8 cellular contexts compared by ENCODE assay signal in genomic region chr20:32019156-32019510, GRCh38. TPM values are rescaled to one million over a fixed set of nuclear protein-coding genes. Genes with fewer than 3 reads are reported as not detected.
A peak's percentile ranks its signal among the peaks of the same experiment; 100 is the strongest.
DNase-seq lines count a peak whose midpoint lies in the region; ATAC-seq and TF ChIP-seq lines count a peak whose summit lies in the region.

No MANE protein-coding gene starts in this region.

- 2% methylated on average over 8 of the region's 42 CpGs for WGBS in prostate gland

- no peak for TF ChIP-seq CTCF in prostate gland (IDR thresholded peaks at IDR 0.05)

- peak overlapping the region; percentile 38 to 44 for H3K4me3 ChIP-seq in prostate gland

- H3K4me1 ChIP-seq in prostate gland (replicated peaks): no peaks in the 10 kb centered on the region

- H3K4me3 Mint-ChIP-seq in T-helper 2 cell treated with Interferon-gamma antibody and Interleukin-4, amounts not matched to agents 5 μg/mL and 100 μg/mL, for 36 hours: peak overlapping the region; percentile 82
- H3K4me3 Mint-ChIP-seq in dendritic cell treated with granulocyte-macrophage colony-stimulating factor and Interleukin-4, amounts not matched to agents 40 ng/mL and 50 ng/mL, for 4 days: peak overlapping the region; percentile 78

- H3K36me3 ChIP-seq in prostate gland: no peaks in the 10 kb centered on the region

- H3K9me3 ChIP-seq in prostate gland: no peaks in the 10 kb centered on the region

- H3K27ac Mint-ChIP-seq in T-helper 2 cell treated with Interferon-gamma antibody and Interleukin-4, amounts not matched to agents 5 μg/mL and 100 μg/mL, for 36 hours: no peak overlapping the region
- no peak overlapping the region for H3K27ac Mint-ChIP-seq in dendritic cell treated with granulocyte-macrophage colony-stimulating factor and Interleukin-4, amounts not matched to agents 40 ng/mL and 50 ng/mL, for 4 days

- peaks cover 12% of the 10 kb centered on the region for H3K4me1 Mint-ChIP-seq in T-helper 2 cell treated with Interferon-gamma antibody and Interleukin-4, amounts not matched to agents 5 μg/mL and 100 μg/mL, for 36 hours (ENCODE audit: low read depth)
- peaks cover 19% of the 10 kb centered on the region for H3K4me1 Mint-ChIP-seq in dendritic cell treated with granulocyte-macrophage colony-stimulating factor and Interleukin-4, amounts not matched to agents 40 ng/mL and 50 ng/mL, for 4 days (ENCODE audit: low read depth)

- DNase-seq in T-helper 2 cell treated with Interferon-gamma antibody and Interleukin-4, amounts not matched to agents 5 μg/mL and 100 μg/mL, for 36 hours (ENCODE audit: low spot score): no peak
- no peak for DNase-seq in T-helper 2 cell
- DNase-seq in NCI-H748 treated with DMSO at 0.1 percent for 48 hours (lab: John Stamatoyannopoulos, UW): peak; percentile 38
- DNase-seq in prostate gland (ENCODE audit: low spot score): no peak
- no peak for DNase-seq in activated CD4-positive, CD25-positive, alpha-beta regulatory T cell (lab: John Stamatoyannopoulos, UW)

- intact Hi-C loops in dendritic cell treated with granulocyte-macrophage colony-stimulating factor and Interleukin-4, amounts not matched to agents 40 ng/mL and 50 ng/mL, for 4 days (cut with micrococcal nuclease): no loop called here
- intact Hi-C loops in prostate gland (cut with DNase I): no loop called here

- TF ChIP-seq POLR2A in prostate gland (IDR thresholded peaks at IDR 0.05): no peak

- H3K36me3 Mint-ChIP-seq in T-helper 2 cell treated with Interferon-gamma antibody and Interleukin-4, amounts not matched to agents 5 μg/mL and 100 μg/mL, for 36 hours (ENCODE audit: low read depth): peaks cover 2% of the 10 kb centered on the region
- H3K36me3 Mint-ChIP-seq in dendritic cell treated with granulocyte-macrophage colony-stimulating factor and Interleukin-4, amounts not matched to agents 40 ng/mL and 50 ng/mL, for 4 days (ENCODE audit: low read depth): peaks cover 6% of the 10 kb centered on the region

- no peaks in the 10 kb centered on the region for H3K9me3 Mint-ChIP-seq in T-helper 2 cell treated with Interferon-gamma antibody and Interleukin-4, amounts not matched to agents 5 μg/mL and 100 μg/mL, for 36 hours
- H3K9me3 Mint-ChIP-seq in dendritic cell treated with granulocyte-macrophage colony-stimulating factor and Interleukin-4, amounts not matched to agents 40 ng/mL and 50 ng/mL, for 4 days: no peaks in the 10 kb centered on the region

- no peaks in the 10 kb centered on the region for H3K27me3 ChIP-seq in prostate gland (replicated peaks; ENCODE audit: insufficient read depth)

- peaks cover 69% of the 10 kb centered on the region for H3K27me3 Mint-ChIP-seq in T-helper 2 cell treated with Interferon-gamma antibody and Interleukin-4, amounts not matched to agents 5 μg/mL and 100 μg/mL, for 36 hours (ENCODE audit: low read depth)
- peaks cover 88% of the 10 kb centered on the region for H3K27me3 Mint-ChIP-seq in dendritic cell treated with granulocyte-macrophage colony-stimulating factor and Interleukin-4, amounts not matched to agents 40 ng/mL and 50 ng/mL, for 4 days

- ATAC-seq in GM19463 (IDR thresholded peaks at IDR 0.05; ENCODE audit: unreplicated experiment): no peak
- ATAC-seq in GM21423 (IDR thresholded peaks at IDR 0.05; ENCODE audit: unreplicated experiment): no peak

- no peak overlapping the region for H3K27ac ChIP-seq in prostate gland

RNA-seq across cellular contexts. Expression of gene CCM2L, which starts 8.9 kb away (rescaled TPM):
- 1 to 10 TPM; 4.6 to 5.7 TPM for total RNA-seq in prostate gland

RNA-seq across cellular contexts. Expression of gene HCK, which starts 32.9 kb away (rescaled TPM):
- total RNA-seq in prostate gland: 1 to 10 TPM; 3.1 to 6.0 TPM

RNA-seq across cellular contexts. Expression of gene XKR7, which starts 51.2 kb away (rescaled TPM):
- total RNA-seq in prostate gland: under 1 TPM in 1 of 2 donors, not detected in 1; 0.05 TPM
